1 cellular context compared by ENCODE assay signal in the genomic region with DNA sequence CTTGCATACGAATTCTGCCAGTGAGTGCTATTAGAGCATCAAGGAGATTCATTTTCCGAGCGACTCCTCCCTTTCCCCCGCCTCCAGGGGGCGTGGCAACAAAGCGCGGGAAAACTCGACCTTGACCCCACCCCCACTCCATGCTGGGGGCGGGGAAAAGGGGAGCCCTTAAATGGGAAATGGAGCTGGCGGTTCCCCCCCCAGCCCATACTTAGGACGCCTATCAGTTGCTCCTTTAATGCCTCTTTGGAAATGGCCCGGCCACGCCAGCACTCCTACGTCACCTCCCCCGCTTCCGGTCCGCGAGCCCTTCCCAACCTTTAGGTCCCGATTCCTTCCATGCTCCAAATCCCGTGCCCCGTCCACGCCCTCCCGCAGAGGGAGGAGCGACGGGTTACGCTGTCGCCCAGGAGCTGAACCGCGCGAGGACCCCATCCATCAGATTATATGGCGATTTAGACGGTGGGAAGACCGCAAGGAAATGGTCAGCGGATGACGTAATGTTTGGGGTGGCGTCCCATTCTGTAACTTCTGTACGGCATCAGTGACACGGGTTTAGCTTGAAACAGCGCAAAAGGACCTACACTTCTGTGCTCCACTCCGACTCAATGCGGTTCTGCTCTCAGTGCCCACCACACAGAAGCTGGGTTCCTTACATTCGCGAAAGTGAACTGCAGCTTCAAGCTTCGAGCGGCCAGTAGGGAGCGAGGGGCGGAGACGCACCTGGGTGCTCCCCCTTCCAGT.
TF ChIP-seq lines count a peak whose summit lies in the region.

No MANE protein-coding gene starts in this region.

TF ChIP-seq in HepG2, 621 proteins besides CTCF, POLR2A, EP300 and RAD21 (continued from another document and continues in another):
- TF ChIP-seq ZBTB46 (CRISPR knock-in tag; IDR thresholded peaks at IDR 0.05; ENCODE audit: borderline replicate concordance) (no peak), ZBTB43 (CRISPR knock-in tag; conservative IDR thresholded peaks at IDR 0.05) (no peak), HCFC1 (IDR thresholded peaks at IDR 0.05; ENCODE audit: low read depth, low read length) (no peak; the same call in 1 of the 2 replicates), TAF1 (CRISPR knock-in tag; IDR thresholded peaks at IDR 0.05) (peak; percentile 61), ZC3H4 (CRISPR knock-in tag; IDR thresholded peaks at IDR 0.05; ENCODE audit: borderline replicate concordance) (no peak; the same call in 1 of the 2 replicates), TP53 (CRISPR knock-in tag; conservative IDR thresholded peaks at IDR 0.05) (no peak), MTF1 (CRISPR knock-in tag; IDR thresholded peaks at IDR 0.05) (0 out of 2 replicates have a peak, but pooled peaks have one; percentile 16), TGIF2 (CRISPR knock-in tag; IDR thresholded peaks at IDR 0.05) (no peak), THAP8 (CRISPR knock-in tag; IDR thresholded peaks at IDR 0.05; ENCODE audit: borderline replicate concordance) (no peak; the same call in 1 of the 2 replicates), ATF5 (CRISPR knock-in tag; IDR thresholded peaks at IDR 0.05; ENCODE audit: low read depth) (0 out of 2 replicates have a peak, but pooled peaks have one; percentile 44), RXRB (CRISPR knock-in tag; IDR thresholded peaks at IDR 0.05; ENCODE audit: borderline replicate concordance) (peak; percentile 32; the same call in 1 of the 2 replicates), ZNF318 (CRISPR knock-in tag; IDR thresholded peaks at IDR 0.05) (peak; percentile 95), SAP130 (CRISPR knock-in tag; IDR thresholded peaks at IDR 0.05; ENCODE audit: low read depth) (peak; percentile 73; the same call in 1 of the 2 replicates), RFXANK (CRISPR knock-in tag; IDR thresholded peaks at IDR 0.05) (0 out of 2 replicates have a peak, but pooled peaks have one; percentile 54), CENPX (CRISPR knock-in tag; IDR thresholded peaks at IDR 0.05) (no peak), MLLT10 (CRISPR knock-in tag; IDR thresholded peaks at IDR 0.05) (no peak), ZNF709 (CRISPR knock-in tag; IDR thresholded peaks at IDR 0.05) (peak; percentile 86; the same call in 1 of the 2 replicates), NR2C2 (CRISPR knock-in tag; IDR thresholded peaks at IDR 0.05; ENCODE audit: borderline replicate concordance) (peak; percentile 89), POLR2G (IDR thresholded peaks at IDR 0.05; ENCODE audit: low read depth, low read length) (peak; percentile 76), RORA (CRISPR knock-in tag; IDR thresholded peaks at IDR 0.05) (no peak), MEF2D (CRISPR knock-in tag; IDR thresholded peaks at IDR 0.05) (peak; percentile 78), ZNF264 (CRISPR knock-in tag; IDR thresholded peaks at IDR 0.05) (no peak; the same call in 1 of the 2 replicates), ZNF563 (CRISPR knock-in tag; IDR thresholded peaks at IDR 0.05) (peak; percentile 84; the same call in 1 of the 2 replicates), KLF6 (CRISPR knock-in tag; IDR thresholded peaks at IDR 0.05) (no peak), ZNF468 (CRISPR knock-in tag; IDR thresholded peaks at IDR 0.05) (peak; percentile 89; the same call in 1 of the 2 replicates), SNAPC4 (CRISPR knock-in tag; IDR thresholded peaks at IDR 0.05) (no peak), ZNF737 (CRISPR knock-in tag; IDR thresholded peaks at IDR 0.05; ENCODE audit: borderline replicate concordance) (0 out of 2 replicates have a peak, but pooled peaks have one; percentile 70), MXI1 (IDR thresholded peaks at IDR 0.05; ENCODE audit: borderline replicate concordance, low read depth, low read length) (peak; percentile 53; the same call in 2 of the 3 replicates), TFAP4 (IDR thresholded peaks at IDR 0.05; ENCODE audit: borderline replicate concordance, low read depth) (no peak), ZNF343 (CRISPR knock-in tag; IDR thresholded peaks at IDR 0.05) (no peak), ZBTB1 (CRISPR knock-in tag; IDR thresholded peaks at IDR 0.05; ENCODE audit: borderline replicate concordance) (no peak)
